2 cellular contexts compared by ENCODE assay signal in the genomic region with DNA sequence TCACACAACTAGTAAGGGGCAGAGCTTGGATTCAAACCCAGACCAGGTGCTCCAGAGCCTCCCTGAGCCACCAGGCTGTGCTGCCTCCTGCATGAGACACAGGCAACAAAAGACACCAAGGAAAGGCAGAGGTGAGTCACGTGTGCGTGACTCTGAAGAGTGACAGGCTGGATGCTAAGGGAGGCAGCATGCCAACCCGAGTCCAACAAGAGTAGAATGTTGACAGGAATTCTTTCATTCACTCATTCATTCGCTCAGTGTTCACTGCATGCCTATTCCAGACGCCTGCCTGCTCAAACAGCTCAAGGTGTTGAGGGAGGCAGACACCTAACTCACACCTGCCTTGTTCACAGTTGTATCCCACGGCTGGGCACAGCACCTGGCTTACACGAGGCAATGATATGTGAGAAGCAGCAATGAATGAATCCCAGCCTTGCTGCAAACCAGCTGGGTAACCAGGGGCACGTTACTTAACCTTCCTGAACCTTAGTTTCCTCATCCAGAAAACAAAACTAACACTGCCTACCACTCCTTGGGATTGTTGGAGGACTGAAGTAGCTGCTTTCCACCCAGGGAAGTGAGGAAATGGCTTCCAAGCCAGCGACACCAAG.
TF ChIP-seq lines count a peak whose summit lies in the region.

No MANE protein-coding gene starts in this region.

TF ChIP-seq in HCT116, 20 proteins besides CTCF, POLR2A, EP300 and RAD21 (continued from another document):
- TF ChIP-seq, protein P1, sequence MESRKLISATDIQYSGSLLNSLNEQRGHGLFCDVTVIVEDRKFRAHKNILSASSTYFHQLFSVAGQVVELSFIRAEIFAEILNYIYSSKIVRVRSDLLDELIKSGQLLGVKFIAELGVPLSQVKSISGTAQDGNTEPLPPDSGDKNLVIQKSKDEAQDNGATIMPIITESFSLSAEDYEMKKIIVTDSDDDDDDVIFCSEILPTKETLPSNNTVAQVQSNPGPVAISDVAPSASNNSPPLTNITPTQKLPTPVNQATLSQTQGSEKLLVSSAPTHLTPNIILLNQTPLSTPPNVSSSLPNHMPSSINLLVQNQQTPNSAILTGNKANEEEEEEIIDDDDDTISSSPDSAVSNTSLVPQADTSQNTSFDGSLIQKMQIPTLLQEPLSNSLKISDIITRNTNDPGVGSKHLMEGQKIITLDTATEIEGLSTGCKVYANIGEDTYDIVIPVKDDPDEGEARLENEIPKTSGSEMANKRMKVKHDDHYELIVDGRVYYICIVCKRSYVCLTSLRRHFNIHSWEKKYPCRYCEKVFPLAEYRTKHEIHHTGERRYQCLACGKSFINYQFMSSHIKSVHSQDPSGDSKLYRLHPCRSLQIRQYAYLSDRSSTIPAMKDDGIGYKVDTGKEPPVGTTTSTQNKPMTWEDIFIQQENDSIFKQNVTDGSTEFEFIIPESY (IDR thresholded peaks at IDR 0.05; ENCODE audit: extremely low read depth, insufficient replicate concordance, low read length), result no peak
- TF ChIP-seq EZH2 (IDR thresholded peaks at IDR 0.05), result no peak
- no peak for TF ChIP-seq REST (IDR thresholded peaks at IDR 0.05; ENCODE audit: low read depth)
- TF ChIP-seq ATF3 (IDR thresholded peaks at IDR 0.05), result no peak
- TF ChIP-seq JUND (IDR thresholded peaks at IDR 0.05), result 0 out of 2 replicates have a peak, but pooled peaks have one; percentile 7
- TF ChIP-seq EGR1 (IDR thresholded peaks at IDR 0.05; ENCODE audit: low read depth), result no peak
- TF ChIP-seq EZH2phosphoT487 (IDR thresholded peaks at IDR 0.05; ENCODE audit: borderline replicate concordance), result no peak

TF ChIP-seq in GM12878, 131 proteins besides CTCF, POLR2A, EP300 and RAD21 (continued from another document and continues in another):
- TF ChIP-seq ZBTB4 (CRISPR knock-in tag; IDR thresholded peaks at IDR 0.05) (0 out of 2 replicates have a peak, but pooled peaks have one; percentile 46), SIN3A (IDR thresholded peaks at IDR 0.05; ENCODE audit: low read depth, low read length) (no peak), PBX3 (IDR thresholded peaks at IDR 0.05; ENCODE audit: insufficient replicate concordance, low read depth, low read length) (peak; percentile 85), SREBF2 (IDR thresholded peaks at IDR 0.05; ENCODE audit: low read length) (no peak), RAD51 (IDR thresholded peaks at IDR 0.05) (peak; percentile 90), MXI1 (IDR thresholded peaks at IDR 0.05; ENCODE audit: low read depth, low read length) (peak; percentile 31; the same call in 1 of the 2 replicates), EED (IDR thresholded peaks at IDR 0.05; ENCODE audit: low read depth) (no peak), RB1 (IDR thresholded peaks at IDR 0.05; ENCODE audit: borderline replicate concordance) (no peak), SMARCA5 (IDR thresholded peaks at IDR 0.05) (peak; percentile 24; the same call in 1 of the 2 replicates), ZNF24 (IDR thresholded peaks at IDR 0.05) (peak; percentile 93), ATF3 (IDR thresholded peaks at IDR 0.05; ENCODE audit: borderline replicate concordance, extremely low read depth, low read depth, low read length) (no peak), PML (IDR thresholded peaks at IDR 0.05; ENCODE audit: low read length) (no peak), TCF12 (IDR thresholded peaks at IDR 0.05; ENCODE audit: low read depth, low read length) (0 out of 2 replicates have a peak, but pooled peaks have one; percentile 35), SMC3 (IDR thresholded peaks at IDR 0.05; ENCODE audit: borderline replicate concordance, low read length) (peak; percentile 49; the same call in 1 of the 2 replicates), BHLHE40 (IDR thresholded peaks at IDR 0.05; ENCODE audit: borderline replicate concordance in 1 of 2, low read depth in 2 of 2, low read length in 1 of 2) (peak; percentile 51 to 83), USF1 (IDR thresholded peaks at IDR 0.05; ENCODE audit: borderline replicate concordance, extremely low read length, insufficient read depth, low read depth, low read length) (peak; percentile 84), SP1 (IDR thresholded peaks at IDR 0.05; ENCODE audit: low read depth, low read length) (no peak), PKNOX1 (IDR thresholded peaks at IDR 0.05) (peak; percentile 95), ZNF274 (IDR thresholded peaks at IDR 0.05; ENCODE audit: insufficient read depth, insufficient read length) (no peak), IRF4 (IDR thresholded peaks at IDR 0.05; ENCODE audit: low read depth, low read length) (no peak)
- TF ChIP-seq, protein P2, sequence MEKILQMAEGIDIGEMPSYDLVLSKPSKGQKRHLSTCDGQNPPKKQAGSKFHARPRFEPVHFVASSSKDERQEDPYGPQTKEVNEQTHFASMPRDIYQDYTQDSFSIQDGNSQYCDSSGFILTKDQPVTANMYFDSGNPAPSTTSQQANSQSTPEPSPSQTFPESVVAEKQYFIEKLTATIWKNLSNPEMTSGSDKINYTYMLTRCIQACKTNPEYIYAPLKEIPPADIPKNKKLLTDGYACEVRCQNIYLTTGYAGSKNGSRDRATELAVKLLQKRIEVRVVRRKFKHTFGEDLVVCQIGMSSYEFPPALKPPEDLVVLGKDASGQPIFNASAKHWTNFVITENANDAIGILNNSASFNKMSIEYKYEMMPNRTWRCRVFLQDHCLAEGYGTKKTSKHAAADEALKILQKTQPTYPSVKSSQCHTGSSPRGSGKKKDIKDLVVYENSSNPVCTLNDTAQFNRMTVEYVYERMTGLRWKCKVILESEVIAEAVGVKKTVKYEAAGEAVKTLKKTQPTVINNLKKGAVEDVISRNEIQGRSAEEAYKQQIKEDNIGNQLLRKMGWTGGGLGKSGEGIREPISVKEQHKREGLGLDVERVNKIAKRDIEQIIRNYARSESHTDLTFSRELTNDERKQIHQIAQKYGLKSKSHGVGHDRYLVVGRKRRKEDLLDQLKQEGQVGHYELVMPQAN (conservative IDR thresholded peaks at IDR 0.05), result 0 out of 2 replicates have a peak, but pooled peaks have one; percentile 1
- TF ChIP-seq, protein P3, sequence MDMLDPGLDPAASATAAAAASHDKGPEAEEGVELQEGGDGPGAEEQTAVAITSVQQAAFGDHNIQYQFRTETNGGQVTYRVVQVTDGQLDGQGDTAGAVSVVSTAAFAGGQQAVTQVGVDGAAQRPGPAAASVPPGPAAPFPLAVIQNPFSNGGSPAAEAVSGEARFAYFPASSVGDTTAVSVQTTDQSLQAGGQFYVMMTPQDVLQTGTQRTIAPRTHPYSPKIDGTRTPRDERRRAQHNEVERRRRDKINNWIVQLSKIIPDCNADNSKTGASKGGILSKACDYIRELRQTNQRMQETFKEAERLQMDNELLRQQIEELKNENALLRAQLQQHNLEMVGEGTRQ (IDR thresholded peaks at IDR 0.05; ENCODE audit: borderline replicate concordance, low read depth, low read length), result peak; percentile 71
- TF ChIP-seq, protein P4, sequence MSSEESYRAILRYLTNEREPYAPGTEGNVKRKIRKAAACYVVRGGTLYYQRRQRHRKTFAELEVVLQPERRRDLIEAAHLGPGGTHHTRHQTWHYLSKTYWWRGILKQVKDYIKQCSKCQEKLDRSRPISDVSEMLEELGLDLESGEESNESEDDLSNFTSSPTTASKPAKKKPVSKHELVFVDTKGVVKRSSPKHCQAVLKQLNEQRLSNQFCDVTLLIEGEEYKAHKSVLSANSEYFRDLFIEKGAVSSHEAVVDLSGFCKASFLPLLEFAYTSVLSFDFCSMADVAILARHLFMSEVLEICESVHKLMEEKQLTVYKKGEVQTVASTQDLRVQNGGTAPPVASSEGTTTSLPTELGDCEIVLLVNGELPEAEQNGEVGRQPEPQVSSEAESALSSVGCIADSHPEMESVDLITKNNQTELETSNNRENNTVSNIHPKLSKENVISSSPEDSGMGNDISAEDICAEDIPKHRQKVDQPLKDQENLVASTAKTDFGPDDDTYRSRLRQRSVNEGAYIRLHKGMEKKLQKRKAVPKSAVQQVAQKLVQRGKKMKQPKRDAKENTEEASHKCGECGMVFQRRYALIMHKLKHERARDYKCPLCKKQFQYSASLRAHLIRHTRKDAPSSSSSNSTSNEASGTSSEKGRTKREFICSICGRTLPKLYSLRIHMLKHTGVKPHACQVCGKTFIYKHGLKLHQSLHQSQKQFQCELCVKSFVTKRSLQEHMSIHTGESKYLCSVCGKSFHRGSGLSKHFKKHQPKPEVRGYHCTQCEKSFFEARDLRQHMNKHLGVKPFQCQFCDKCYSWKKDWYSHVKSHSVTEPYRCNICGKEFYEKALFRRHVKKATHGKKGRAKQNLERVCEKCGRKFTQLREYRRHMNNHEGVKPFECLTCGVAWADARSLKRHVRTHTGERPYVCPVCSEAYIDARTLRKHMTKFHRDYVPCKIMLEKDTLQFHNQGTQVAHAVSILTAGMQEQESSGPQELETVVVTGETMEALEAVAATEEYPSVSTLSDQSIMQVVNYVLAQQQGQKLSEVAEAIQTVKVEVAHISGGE (CRISPR knock-in tag; IDR thresholded peaks at IDR 0.05), result no peak
- TF ChIP-seq, protein P5, sequence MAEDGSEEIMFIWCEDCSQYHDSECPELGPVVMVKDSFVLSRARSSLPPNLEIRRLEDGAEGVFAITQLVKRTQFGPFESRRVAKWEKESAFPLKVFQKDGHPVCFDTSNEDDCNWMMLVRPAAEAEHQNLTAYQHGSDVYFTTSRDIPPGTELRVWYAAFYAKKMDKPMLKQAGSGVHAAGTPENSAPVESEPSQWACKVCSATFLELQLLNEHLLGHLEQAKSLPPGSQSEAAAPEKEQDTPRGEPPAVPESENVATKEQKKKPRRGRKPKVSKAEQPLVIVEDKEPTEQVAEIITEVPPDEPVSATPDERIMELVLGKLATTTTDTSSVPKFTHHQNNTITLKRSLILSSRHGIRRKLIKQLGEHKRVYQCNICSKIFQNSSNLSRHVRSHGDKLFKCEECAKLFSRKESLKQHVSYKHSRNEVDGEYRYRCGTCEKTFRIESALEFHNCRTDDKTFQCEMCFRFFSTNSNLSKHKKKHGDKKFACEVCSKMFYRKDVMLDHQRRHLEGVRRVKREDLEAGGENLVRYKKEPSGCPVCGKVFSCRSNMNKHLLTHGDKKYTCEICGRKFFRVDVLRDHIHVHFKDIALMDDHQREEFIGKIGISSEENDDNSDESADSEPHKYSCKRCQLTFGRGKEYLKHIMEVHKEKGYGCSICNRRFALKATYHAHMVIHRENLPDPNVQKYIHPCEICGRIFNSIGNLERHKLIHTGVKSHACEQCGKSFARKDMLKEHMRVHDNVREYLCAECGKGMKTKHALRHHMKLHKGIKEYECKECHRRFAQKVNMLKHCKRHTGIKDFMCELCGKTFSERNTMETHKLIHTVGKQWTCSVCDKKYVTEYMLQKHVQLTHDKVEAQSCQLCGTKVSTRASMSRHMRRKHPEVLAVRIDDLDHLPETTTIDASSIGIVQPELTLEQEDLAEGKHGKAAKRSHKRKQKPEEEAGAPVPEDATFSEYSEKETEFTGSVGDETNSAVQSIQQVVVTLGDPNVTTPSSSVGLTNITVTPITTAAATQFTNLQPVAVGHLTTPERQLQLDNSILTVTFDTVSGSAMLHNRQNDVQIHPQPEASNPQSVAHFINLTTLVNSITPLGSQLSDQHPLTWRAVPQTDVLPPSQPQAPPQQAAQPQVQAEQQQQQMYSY (CRISPR knock-in tag; IDR thresholded peaks at IDR 0.05), result 0 out of 2 replicates have a peak, but pooled peaks have one; percentile 13
- TF ChIP-seq, protein P6, sequence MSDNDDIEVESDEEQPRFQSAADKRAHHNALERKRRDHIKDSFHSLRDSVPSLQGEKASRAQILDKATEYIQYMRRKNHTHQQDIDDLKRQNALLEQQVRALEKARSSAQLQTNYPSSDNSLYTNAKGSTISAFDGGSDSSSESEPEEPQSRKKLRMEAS (IDR thresholded peaks at IDR 0.05; ENCODE audit: low read depth, low read length), result peak; percentile 53; the same call in 1 of the 2 replicates
